Comparison of ENCODE assay signal across 23 cellular contexts in the genomic region with DNA sequence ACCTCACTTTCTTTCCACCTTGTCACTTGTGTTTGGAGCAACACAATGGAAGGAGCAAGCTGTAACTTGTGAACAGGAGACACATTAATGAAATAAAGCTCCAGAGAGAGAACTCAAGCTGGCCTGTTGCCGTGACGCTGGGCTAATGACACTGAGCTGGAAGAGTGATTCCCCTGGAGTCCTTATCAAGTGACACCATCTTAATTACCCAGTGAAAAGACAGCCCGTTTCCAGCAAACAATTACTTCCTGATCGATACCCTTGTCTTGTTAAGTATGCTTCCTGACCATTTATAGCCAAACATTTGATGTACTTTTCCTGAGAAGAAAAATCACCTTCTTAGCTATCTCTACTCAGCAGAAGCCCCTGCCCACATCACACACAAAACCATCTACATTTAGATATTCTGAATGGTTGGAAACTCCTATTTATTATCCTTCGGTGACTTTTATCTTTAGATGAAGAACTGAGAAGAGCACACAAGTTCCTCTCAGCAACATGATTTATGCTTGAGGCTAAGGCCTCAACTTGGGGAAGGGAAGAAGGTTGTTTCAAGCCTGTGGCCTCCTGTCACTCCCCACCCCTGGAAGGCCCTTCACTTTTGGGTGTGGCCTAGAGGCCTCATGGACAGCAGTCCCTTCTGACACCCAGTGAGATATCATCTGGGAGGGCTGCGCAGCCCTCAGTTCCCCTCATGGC. TPM values are rescaled to one million over a fixed set of nuclear protein-coding genes. Genes with fewer than 3 reads are reported as not detected.
DNase-seq lines count a peak whose midpoint lies in the region; ATAC-seq and TF ChIP-seq lines count a peak whose summit lies in the region.
"Had no signal": no experiment of that assay in that cellular context is flagged by ENCODE, and none has a peak within 500 bp of the region (broad histone marks: within the 10 kb centered on the region; RNA-seq: fewer than 3 reads in every experiment).

No MANE protein-coding gene starts in this region.

- POLR2A ChIA-PET in HEK293 (lab: Yijun Ruan, JAX), result no interaction called here

- no peak overlapping the region for H3K4me3 Mint-ChIP-seq in endodermal cell
- H3K4me3 Mint-ChIP-seq: activated CD4-positive, alpha-beta T cell treated with anti-CD3 and anti-CD28 coated beads, Interleukin-2, amount 10 ng/mL, durations not matched to agents 7 days and 5 days; activated T-helper 1 cell treated with anti-CD3 and anti-CD28 coated beads, Interleukin-12 subunit alpha, Interleukin-12 subunit beta, Interleukin-2, Interleukin-4 antibody, amounts not matched to agents 30 ng/mL and 10 ng/mL and 1 ng/mL, durations not matched to agents 14 hours and 24 hours and 36 hours; CD4-positive, CD25-positive, alpha-beta regulatory T cell; immature natural killer cell; neural crest cell; T-helper 1 cell treated with Interleukin-12 subunit alpha and Interleukin-12 subunit beta and Interleukin-4 antibody, amounts not matched to agents 30 μg/mL and 1 μg/mL, for 36 hours had no signal

- H3K4ac ChIP-seq in trophoblast cell (ENCODE audit: low read depth, low read length), result no peak overlapping the region

- H3K79me2 ChIP-seq in trophoblast cell (ENCODE audit: control insufficient read depth, insufficient read depth, low read length, poor library complexity), result no peaks in the 10 kb centered on the region

- H3K9me3 ChIP-seq in HEK293 (ENCODE audit: control insufficient read depth, insufficient read depth, low read depth, low read length) (no peaks in the 10 kb centered on the region), endodermal cell (ENCODE audit: control insufficient read depth, low read length) (no peaks in the 10 kb centered on the region), trophoblast cell (ENCODE audit: insufficient read depth, low read depth, low read length) (no peaks in the 10 kb centered on the region)
- H3K9me3 ChIP-seq: left ventricle myocardium inferior, SJSA1 had no signal

- 56% methylated on average over 4 to 6 of the region's 6 CpGs for WGBS in endodermal cell (ENCODE audit: insufficient coverage in 1 of 2, insufficient read length in 1 of 2), 2 experiments
- no CpG with 5 or more reads among the region's 6 CpGs for WGBS in trophoblast cell (ENCODE audit: extremely low coverage, insufficient coverage, insufficient read length)

- H3K9me3 Mint-ChIP-seq in endodermal cell, result peaks cover 16% of the 10 kb centered on the region
- H3K9me3 Mint-ChIP-seq: activated CD4-positive, alpha-beta T cell treated with anti-CD3 and anti-CD28 coated beads, Interleukin-2, amount 10 ng/mL, durations not matched to agents 7 days and 5 days; activated naive CD4-positive, alpha-beta T cell treated with anti-CD3 and anti-CD28 coated beads, Interleukin-2, amount 50 U/mL, for 72 hours; activated T-helper 1 cell treated with anti-CD3 and anti-CD28 coated beads, Interleukin-12 subunit alpha, Interleukin-12 subunit beta, Interleukin-2, Interleukin-4 antibody, amounts not matched to agents 30 ng/mL and 10 ng/mL and 1 ng/mL, durations not matched to agents 14 hours and 24 hours and 36 hours; CD4-positive, CD25-positive, alpha-beta regulatory T cell; immature natural killer cell; neural crest cell; T-helper 1 cell treated with Interleukin-12 subunit alpha and Interleukin-12 subunit beta and Interleukin-4 antibody, amounts not matched to agents 30 μg/mL and 1 μg/mL, for 36 hours had no signal

- ATAC-seq in esophagus mucosa, result no peak
- ATAC-seq: activated naive CD4-positive, alpha-beta T cell treated with anti-CD3 and anti-CD28 coated beads, Interleukin-2, amount 50 U/mL, for 72 hours; foreskin keratinocyte; sciatic nerve had no signal

- no peak overlapping the region for H2BK120ac ChIP-seq in trophoblast cell (ENCODE audit: insufficient read depth, low read length, poor library complexity)

- H4K91ac ChIP-seq in trophoblast cell (ENCODE audit: low read depth, low read length), result no peak overlapping the region

- H2BK12ac ChIP-seq in trophoblast cell (ENCODE audit: low read length), result no peak overlapping the region

- no peak for TF ChIP-seq CTCF in HEK293 (tag by site-specific recombination; IDR thresholded peaks at IDR 0.05)
- TF ChIP-seq CTCF in endodermal cell (conservative IDR thresholded peaks at IDR 0.05), result no peak

- H3K4me2 ChIP-seq in trophoblast cell (ENCODE audit: low read length), result no peak overlapping the region

- no peaks in the 10 kb centered on the region for H3K27me3 Mint-ChIP-seq in endodermal cell (ENCODE audit: insufficient read depth)

- H3K27ac Mint-ChIP-seq in endodermal cell, result no peak overlapping the region
- H3K27ac Mint-ChIP-seq: activated CD4-positive, alpha-beta T cell treated with anti-CD3 and anti-CD28 coated beads, Interleukin-2, amount 10 ng/mL, durations not matched to agents 7 days and 5 days; activated naive CD4-positive, alpha-beta T cell treated with anti-CD3 and anti-CD28 coated beads, Interleukin-2, amount 50 U/mL, for 72 hours; activated T-helper 1 cell treated with anti-CD3 and anti-CD28 coated beads, Interleukin-12 subunit alpha, Interleukin-12 subunit beta, Interleukin-2, Interleukin-4 antibody, amounts not matched to agents 30 ng/mL and 10 ng/mL and 1 ng/mL, durations not matched to agents 14 hours and 24 hours and 36 hours; CD4-positive, CD25-positive, alpha-beta regulatory T cell; immature natural killer cell; T-helper 1 cell treated with Interleukin-12 subunit alpha and Interleukin-12 subunit beta and Interleukin-4 antibody, amounts not matched to agents 30 μg/mL and 1 μg/mL, for 36 hours had no signal

- H2BK5ac ChIP-seq in trophoblast cell (ENCODE audit: low read depth, low read length, poor library complexity), result no peak overlapping the region

- CTCF ChIA-PET in HEK293 (lab: Yijun Ruan, JAX), result no interaction called here

- H3K18ac ChIP-seq in trophoblast cell (ENCODE audit: low read length), result no peak overlapping the region

- H3K27me3 ChIP-seq in endodermal cell (ENCODE audit: control insufficient read depth, insufficient read depth, low read length, poor library complexity, severe bottlenecking), result no peaks in the 10 kb centered on the region
- H3K27me3 ChIP-seq in trophoblast cell (ENCODE audit: insufficient read depth, low read length), result no peaks in the 10 kb centered on the region
- H3K27me3 ChIP-seq: foreskin keratinocyte, SJSA1 had no signal

- H2AK5ac ChIP-seq in trophoblast cell (ENCODE audit: low read length), result no peak overlapping the region

- H3K36me3 ChIP-seq in HEK293 (ENCODE audit: control insufficient read depth in 2 of 2, insufficient read depth in 1 of 2, low read length in 2 of 2), result no peaks in the 10 kb centered on the region
- H3K36me3 ChIP-seq in endodermal cell (ENCODE audit: control insufficient read depth, insufficient read depth, low read length), result no peaks in the 10 kb centered on the region
- H3K36me3 ChIP-seq in trophoblast cell (ENCODE audit: control insufficient read depth in 1 of 2, insufficient read depth in 2 of 2, low read length in 2 of 2), result no peaks in the 10 kb centered on the region
- H3K36me3 ChIP-seq: left ventricle myocardium inferior, SJSA1 had no signal

- H3K79me1 ChIP-seq in trophoblast cell (ENCODE audit: low read length), result no peaks in the 10 kb centered on the region

- no peak overlapping the region for H3K27ac ChIP-seq in HEK293 (ENCODE audit: extremely low read depth, low read depth, low read length)
- H3K27ac ChIP-seq in endodermal cell (ENCODE audit: low read depth, low read length), result no peak overlapping the region
- no peak overlapping the region for H3K27ac ChIP-seq in trophoblast cell (ENCODE audit: low read depth, low read length)
- H3K27ac ChIP-seq: foreskin keratinocyte, left ventricle myocardium inferior, SJSA1 had no signal

- no peak overlapping the region for H4K12ac ChIP-seq in trophoblast cell (ENCODE audit: low read depth, low read length)

- H3K9ac ChIP-seq in endodermal cell (ENCODE audit: extremely low read depth, low read length, poor library complexity, severe bottlenecking) (no peak overlapping the region), trophoblast cell (ENCODE audit: low read length) (no peak overlapping the region)

- peak; percentile 19 for DNase-seq in CD1c-positive myeloid dendritic cell (ENCODE audit: extremely low spot score)
- DNase-seq in NCI-H2171 (lab: John Stamatoyannopoulos, UW), result peak; percentile 15
- DNase-seq in endodermal cell, result peak; percentile 50
- no peak for DNase-seq in trophoblast cell
- DNase-seq in GM19240 (ENCODE audit: insufficient read length, low spot score), result no peak
- DNase-seq: activated CD4-positive, alpha-beta T cell treated with anti-CD3 and anti-CD28 coated beads, Interleukin-2, amount 10 ng/mL, durations not matched to agents 7 days and 5 days; CD4-positive, CD25-positive, alpha-beta regulatory T cell; central memory CD4-positive, alpha-beta T cell; DND-41; foreskin keratinocyte; immature natural killer cell; left ventricle myocardium inferior; stimulated activated CD4-positive, alpha-beta T cell treated with anti-CD3 and anti-CD28 coated beads, Interleukin-15, amount 100 ng/mL, for 24 hours had no signal

- no peak overlapping the region for H2AFZ ChIP-seq in trophoblast cell (ENCODE audit: insufficient read depth, low read length, poor library complexity)

- peaks cover 14% of the 10 kb centered on the region for H3K36me3 Mint-ChIP-seq in endodermal cell (ENCODE audit: low read depth)
- H3K36me3 Mint-ChIP-seq: activated naive CD4-positive, alpha-beta T cell treated with anti-CD3 and anti-CD28 coated beads, Interleukin-2, amount 50 U/mL, for 72 hours; CD4-positive, CD25-positive, alpha-beta regulatory T cell; immature natural killer cell had no signal

- no peak overlapping the region for H4K8ac ChIP-seq in trophoblast cell (ENCODE audit: low read depth, low read length)

- H3K4me3 ChIP-seq in HEK293 (ENCODE audit: low read depth, low read length) (no peak overlapping the region), endodermal cell (ENCODE audit: low read length) (no peak overlapping the region), trophoblast cell (ENCODE audit: low read depth, low read length) (no peak overlapping the region)
- H3K4me3 ChIP-seq: left ventricle myocardium inferior, SJSA1 had no signal

- peaks cover 27% of the 10 kb centered on the region for H3K4me1 Mint-ChIP-seq in endodermal cell
- H3K4me1 Mint-ChIP-seq: activated CD4-positive, alpha-beta T cell treated with anti-CD3 and anti-CD28 coated beads, Interleukin-2, amount 10 ng/mL, durations not matched to agents 7 days and 5 days; CD4-positive, CD25-positive, alpha-beta regulatory T cell; immature natural killer cell had no signal

- H3K4me1 ChIP-seq in HEK293 (ENCODE audit: control insufficient read depth, insufficient read depth, low read length) (no peaks in the 10 kb centered on the region; the same call in 1 of the 2 replicates), endodermal cell (ENCODE audit: control insufficient read depth, insufficient read depth, low read length) (peaks cover 6% of the 10 kb centered on the region), trophoblast cell (ENCODE audit: control insufficient read depth in 1 of 2, insufficient read depth in 2 of 2, low read length in 2 of 2) (no peaks in the 10 kb centered on the region)
- H3K4me1 ChIP-seq: foreskin keratinocyte, SJSA1 had no signal

- H3K14ac ChIP-seq in trophoblast cell (ENCODE audit: low read length), result no peak overlapping the region

- no peak overlapping the region for H3K23ac ChIP-seq in trophoblast cell (ENCODE audit: low read length)

RNA-seq across cellular contexts. Expression of a gene that starts 34.1 kb away (rescaled TPM):
- total RNA-seq in endodermal cell (10 to 100 TPM; 14.4 to 15.2 TPM), esophagus mucosa (0.36 TPM)
- polyA plus RNA-seq in endodermal cell (2013, experiment 1 of 2), result 6.9 TPM
- 6.1 TPM for polyA plus RNA-seq in endodermal cell (2013, experiment 2 of 2)
- polyA plus RNA-seq in trophoblast cell (2013), result 0.07 and 0.08 TPM in 2 replicates
- total RNA-seq: activated T-helper 1 cell treated with anti-CD3 and anti-CD28 coated beads, Interleukin-12 subunit alpha, Interleukin-12 subunit beta, Interleukin-2, Interleukin-4 antibody, amounts not matched to agents 30 ng/mL and 10 ng/mL and 1 ng/mL, durations not matched to agents 14 hours and 24 hours and 36 hours; epithelial cell of proximal tubule; foreskin keratinocyte; LHCN-M2 had no signal
- polyA plus RNA-seq: CD4-positive, CD25-positive, alpha-beta regulatory T cell; foreskin keratinocyte; immature natural killer cell had no signal

RNA-seq across cellular contexts. Expression of a gene that starts 43.2 kb away (rescaled TPM):
- total RNA-seq in endodermal cell (10 to 100 TPM; 20.8 to 24.4 TPM), esophagus mucosa (11.4 TPM)
- 18.2 TPM for polyA plus RNA-seq in endodermal cell (2013, experiment 1 of 2)
- polyA plus RNA-seq in endodermal cell (2013, experiment 2 of 2), result 17.9 TPM
- 11.9 and 12.3 TPM in 2 replicates for polyA plus RNA-seq in trophoblast cell (2013)

Comparison
In these comparisons a context has a peak if more than half of its experiments do, and no peak if none do; other contexts are left out.
1. DNase-seq: peak in CD1c-positive myeloid dendritic cell (single experiment), NCI-H2171 (single experiment) and endodermal cell (single experiment); none in trophoblast cell (0 of 2) and GM19240 (single experiment).
2. RNA of a gene that starts 34.1 kb away (total RNA-seq): 14.4 to 15.2 TPM in endodermal cell; 0.36 TPM in esophagus mucosa (single experiment); every median in the first group is over 10 times any median in the second.